In genomic region chr2:172087191-172087779, GRCh38 we compare ENCODE assay signal across 12 cellular contexts. TPM values are rescaled to one million over a fixed set of nuclear protein-coding genes. Genes with fewer than 3 reads are reported as not detected.
DNase-seq lines count a peak whose midpoint lies in the region; ATAC-seq, FAIRE-seq and TF ChIP-seq lines count a peak whose summit lies in the region.
"Had no signal": no experiment of that assay in that cellular context is flagged by ENCODE, and none has a peak within 500 bp of the region (broad histone marks: within the 10 kb centered on the region; RNA-seq: fewer than 3 reads in every experiment).

No MANE protein-coding gene starts in this region.

- peaks cover 18% of the 10 kb centered on the region for H3K79me2 ChIP-seq in ACC112 (ENCODE audit: control insufficient read depth, insufficient read depth, low read length, unreplicated experiment)
- H3K79me2 ChIP-seq in astrocyte (ENCODE audit: insufficient read depth, low read length): no peaks in the 10 kb centered on the region
- H3K79me2 ChIP-seq in mesendoderm (ENCODE audit: control insufficient read depth, insufficient read depth, low read length): no peaks in the 10 kb centered on the region

- H3K36me3 Mint-ChIP-seq in astrocyte (ENCODE audit: low read depth, unreplicated experiment): peaks cover 2% of the 10 kb centered on the region

- no peak overlapping the region for H2AK5ac ChIP-seq in mesendoderm (ENCODE audit: low read length)

- no peak for TF ChIP-seq POLR2A in Peyer's patch (IDR thresholded peaks at IDR 0.05)

- H3K27me3 ChIP-seq in ACC112 (ENCODE audit: insufficient read depth, low read length) (0 out of 2 replicates have a peak, but pooled peaks cover 7% of the 10 kb centered on the region), astrocyte (ENCODE audit: insufficient read depth, low read length) (peaks cover 94% of the 10 kb centered on the region), mesendoderm (ENCODE audit: insufficient read depth, low read length, poor library complexity) (peaks cover 72% of the 10 kb centered on the region), Peyer's patch (peaks cover 2 to 96% of the 10 kb centered on the region in 2 donors)

- peaks cover 5% of the 10 kb centered on the region for H3K4me1 Mint-ChIP-seq in astrocyte (ENCODE audit: low read depth, unreplicated experiment)

- H3K4me3 ChIP-seq in ACC112 (ENCODE audit: low read depth, low read length): peak overlapping the region; percentile 85
- H3K4me3 ChIP-seq in astrocyte (ENCODE audit: insufficient read depth, low read depth, low read length): no peak overlapping the region
- H3K4me3 ChIP-seq in mesendoderm (ENCODE audit: low read length): no peak overlapping the region
- no peak overlapping the region for H3K4me3 ChIP-seq in Peyer's patch

- H3K4me1 ChIP-seq in ACC112 (ENCODE audit: control insufficient read depth, insufficient read depth, low read length, unreplicated experiment) (peaks cover 18% of the 10 kb centered on the region), astrocyte (ENCODE audit: insufficient read depth, low read length) (peaks cover 6% of the 10 kb centered on the region), mesendoderm (ENCODE audit: control insufficient read depth, low read depth, low read length) (no peaks in the 10 kb centered on the region), Peyer's patch (peaks cover 3 to 44% (median 21%) of the 10 kb centered on the region in 4 donors)

- H3K9me3 ChIP-seq in astrocyte (ENCODE audit: insufficient read depth, low read depth, low read length): peaks cover 6% of the 10 kb centered on the region
- H3K9me3 ChIP-seq in Peyer's patch: peaks cover 0 to 16% (median 0%) of the 10 kb centered on the region in 4 donors

- no CpG with 5 or more reads among the region's 31 CpGs for WGBS in mesendoderm (ENCODE audit: extremely low coverage, insufficient coverage, low lambda C conversion rate)

- peaks cover 24% of the 10 kb centered on the region for H3K9me3 Mint-ChIP-seq in astrocyte (ENCODE audit: unreplicated experiment)

- H4K20me1 ChIP-seq in astrocyte (ENCODE audit: insufficient read depth, low read length): peaks cover 36% of the 10 kb centered on the region

- no peaks in the 10 kb centered on the region for H3K79me1 ChIP-seq in mesendoderm (ENCODE audit: low read length)

- H2AFZ ChIP-seq in ACC112 (ENCODE audit: low read length, unreplicated experiment): no peak overlapping the region
- no peak overlapping the region for H2AFZ ChIP-seq in astrocyte (ENCODE audit: low read depth, low read length)

- H3K4me2 ChIP-seq in astrocyte (ENCODE audit: low read length) (peak overlapping the region; percentile 91), mesendoderm (ENCODE audit: low read length) (peak overlapping the region; percentile 6)

- no peak overlapping the region for H2BK5ac ChIP-seq in mesendoderm (ENCODE audit: low read length)

- no peaks in the 10 kb centered on the region for H3K36me3 ChIP-seq in ACC112 (ENCODE audit: insufficient read depth, low read length)
- H3K36me3 ChIP-seq in astrocyte (ENCODE audit: insufficient read depth, low read length): no peaks in the 10 kb centered on the region
- no peaks in the 10 kb centered on the region for H3K36me3 ChIP-seq in mesendoderm (ENCODE audit: control insufficient read depth, insufficient read depth, low read length)
- no peaks in the 10 kb centered on the region for H3K36me3 ChIP-seq in Peyer's patch

- DNase-seq in GM13976 (ENCODE audit: low spot score) (peak; percentile 15), astrocyte (ENCODE audit: low read depth) (no peak), mesendoderm (no peak), SK-N-DZ (ENCODE audit: low spot score) (no peak), Peyer's patch (no peak)
- DNase-seq: DMS153, HCEC 1CT, SHP77 treated with DMSO at 0.1 percent for 48 hours had no signal

- peak overlapping the region; percentile 31 for H3K23ac ChIP-seq in mesendoderm (ENCODE audit: low read length)

- H2BK120ac ChIP-seq in mesendoderm (ENCODE audit: low read depth, low read length): no peak overlapping the region

- in situ Hi-C loops in GM13976 (cut with MboI; ENCODE audit: low sequenced_read_pairs, unreplicated experiment): loop anchor here (25.0 kb wide), 2 partner anchors 1275 to 1375 kb away; partner anchors contain the start of genes GAD1 and SP5

- peaks cover 83% of the 10 kb centered on the region for H3K27me3 Mint-ChIP-seq in astrocyte (ENCODE audit: low read depth, unreplicated experiment)

- peak overlapping the region; percentile 20 for H3K4me3 Mint-ChIP-seq in astrocyte (ENCODE audit: unreplicated experiment)

- no peak for FAIRE-seq in astrocyte (lab: Jason Lieb, UNC)
- FAIRE-seq: islet of Langerhans had no signal

- H3K4ac ChIP-seq in mesendoderm (ENCODE audit: low read depth, low read length): no peak overlapping the region

- H3K27ac ChIP-seq in ACC112 (ENCODE audit: low read depth, low read length): no peak overlapping the region
- H3K27ac ChIP-seq in astrocyte (ENCODE audit: low read depth, low read length): no peak overlapping the region
- no peak overlapping the region for H3K27ac ChIP-seq in mesendoderm (ENCODE audit: low read depth, low read length)
- no peak overlapping the region for H3K27ac ChIP-seq in Peyer's patch

- no peak overlapping the region for H3K18ac ChIP-seq in mesendoderm (ENCODE audit: low read length)

- peak overlapping the region; percentile 11 for H3K56ac ChIP-seq in mesendoderm (ENCODE audit: low read length)

- ATAC-seq in HG02885 (IDR thresholded peaks at IDR 0.05; ENCODE audit: poor library complexity, unreplicated experiment) (no peak), GM19395 (IDR thresholded peaks at IDR 0.05; ENCODE audit: unreplicated experiment) (no peak)

- H4K5ac ChIP-seq in mesendoderm (ENCODE audit: low read length): no peak overlapping the region

- peak overlapping the region; percentile 89 for H3K27ac Mint-ChIP-seq in astrocyte (ENCODE audit: unreplicated experiment)

- H4K8ac ChIP-seq in mesendoderm (ENCODE audit: low read depth, low read length): no peak overlapping the region

- no peak overlapping the region for H2BK15ac ChIP-seq in mesendoderm (replicated peaks; ENCODE audit: low read depth)

- H3K9ac ChIP-seq in astrocyte (ENCODE audit: low read length): no peak overlapping the region
- H3K9ac ChIP-seq in mesendoderm (ENCODE audit: low read length): no peak overlapping the region

- TF ChIP-seq CTCF in GM13976 (IDR thresholded peaks at IDR 0.05; ENCODE audit: borderline replicate concordance, control extremely low read depth, extremely low read depth, insufficient read depth, missing control alignments) (no peak), astrocyte (IDR thresholded peaks at IDR 0.05; ENCODE audit: insufficient read depth, low read depth, low read length) (no peak), Peyer's patch (IDR thresholded peaks at IDR 0.05) (no peak)

RNA-seq across cellular contexts. Expression of gene DLX1, which starts 2.0 kb away (rescaled TPM):
- 0.27 TPM in 1 of 2 replicates, not detected in the other for total RNA-seq in astrocyte
- polyA plus RNA-seq in mesendoderm (2013, experiment 1 of 2): 0.29 TPM
- 0.28 TPM for polyA plus RNA-seq in mesendoderm (2013, experiment 2 of 2)
- 0.41 and 1.5 TPM in 2 replicates for polyA plus RNA-seq in SK-N-DZ (2014; cell fraction: cytosol; rRNA removed)
- 0.69 and 0.91 TPM in 2 replicates for polyA plus RNA-seq in SK-N-DZ (2014; cell fraction: nucleus; rRNA removed)
- not detected for total RNA-seq in Peyer's patch

RNA-seq across cellular contexts. Expression of gene DLX2, which starts 15.4 kb away (rescaled TPM):
- total RNA-seq in astrocyte: 2.1 and 2.2 TPM in 2 replicates
- 0.14 TPM for polyA plus RNA-seq in mesendoderm (2013, experiment 1 of 2)
- 0.10 TPM for polyA plus RNA-seq in mesendoderm (2013, experiment 2 of 2)
- polyA plus RNA-seq in SK-N-DZ (2014; cell fraction: cytosol; rRNA removed): 0.36 TPM in 1 of 2 replicates, not detected in the other
- polyA plus RNA-seq in SK-N-DZ (2014; cell fraction: nucleus; rRNA removed): 0.65 TPM in 1 of 2 replicates, not detected in the other
- total RNA-seq in Peyer's patch: not detected
